In the genomic region with DNA sequence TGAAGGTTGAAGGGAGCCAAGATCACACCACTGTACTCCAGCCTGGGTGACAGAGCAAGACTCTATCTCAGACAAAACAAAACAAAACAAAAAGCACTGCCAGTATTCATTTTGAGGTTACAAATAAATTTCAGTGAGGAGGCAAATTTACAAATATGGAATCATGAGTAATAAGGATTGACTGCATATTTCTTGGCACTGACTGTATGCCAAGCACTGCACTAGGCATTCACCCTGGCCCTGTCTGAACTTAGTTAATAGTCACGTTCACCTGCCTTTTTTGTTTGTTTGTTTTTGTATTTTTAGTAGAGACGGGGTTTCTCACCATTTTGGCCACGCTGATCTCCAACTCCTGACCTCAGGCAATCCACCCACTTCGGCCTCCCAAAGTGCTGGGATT, we compare ENCODE assay signal across 31 cellular contexts. TPM values are rescaled to one million over a fixed set of nuclear protein-coding genes. Genes with fewer than 3 reads are reported as not detected.
DNase-seq lines count a peak whose midpoint lies in the region; ATAC-seq and TF ChIP-seq lines count a peak whose summit lies in the region.
"Had no signal": no experiment of that assay in that cellular context is flagged by ENCODE, and none has a peak within 500 bp of the region (broad histone marks: within the 10 kb centered on the region; RNA-seq: fewer than 3 reads in every experiment).

No MANE protein-coding gene starts in this region.

- no peak for TF ChIP-seq EP300 in gastroesophageal sphincter (IDR thresholded peaks at IDR 0.05)
- TF ChIP-seq EP300 in suprapubic skin (IDR thresholded peaks at IDR 0.05): no peak

- ATAC-seq in gastroesophageal sphincter: no peak
- ATAC-seq in GM19467 (IDR thresholded peaks at IDR 0.05; ENCODE audit: unreplicated experiment): no peak
- ATAC-seq: activated T-helper 17 cell treated with anti-CD3 and anti-CD28 coated beads, Interleukin-2, amount 50 U/mL, for 72 hours; foreskin keratinocyte; left colon; upper lobe of right lung had no signal

- H3K4me3 ChIP-seq in adipocyte (ENCODE audit: low read length) (no peak overlapping the region), gastroesophageal sphincter (no peak overlapping the region), suprapubic skin (no peak overlapping the region)
- H3K4me3 ChIP-seq: BLaER1 treated with 17β-estradiol and CSF1 and Interleukin-3, amounts not matched to agents 10 nM and 100 nM; cardiac muscle cell; HAP-1; ovary; Peyer's patch; upper lobe of right lung had no signal

- H3K9me3 ChIP-seq in adipocyte (ENCODE audit: control insufficient read depth, low read length) (no peaks in the 10 kb centered on the region), gastroesophageal sphincter (no peaks in the 10 kb centered on the region), suprapubic skin (no peaks in the 10 kb centered on the region)
- H3K9me3 ChIP-seq: BLaER1 treated with 17β-estradiol and CSF1 and Interleukin-3, amounts not matched to agents 10 nM and 100 nM; HAP-1; ovary; Peyer's patch; upper lobe of right lung had no signal

- WGBS in gastroesophageal sphincter (ENCODE audit: low coverage in 1 of 2), 2 donors: 57 to 85% methylated on average over 3 to 4 of the region's 4 CpGs
- WGBS in suprapubic skin: 68% methylated on average over 4 of the region's 4 CpGs

- DNase-seq in LHCN-M2 (ENCODE audit: low read depth): peak; percentile 49
- peak; percentile 17 for DNase-seq in adipocyte (ENCODE audit: low read depth)
- no peak for DNase-seq in suprapubic skin (ENCODE audit: low spot score in 2 of 2)
- no peak for DNase-seq in NCI-H1436 treated with DMSO at 0.1 percent for 48 hours (lab: John Stamatoyannopoulos, UW)
- DNase-seq in stimulated activated CD4-positive, alpha-beta T cell treated with anti-CD3 and anti-CD28 coated beads, Interleukin-12 subunit alpha, Interleukin-12 subunit beta, amount 100 ng/mL, for 4 hours: no peak
- DNase-seq in head of caudate nucleus: no peak
- DNase-seq: activated CD4-positive, alpha-beta T cell treated with anti-CD3 and anti-CD28 coated beads for 4 hours; activated naive CD4-positive, alpha-beta T cell treated with anti-CD3 and anti-CD28 coated beads, Interleukin-2, amount 50 U/mL, for 16 hours; cortex of kidney; effector memory CD4-positive, alpha-beta T cell; erythroblast; foreskin keratinocyte; left colon; mesenchymal stem cell; NCI-H1436; NCI-H2081 treated with DMSO at 0.1 percent for 48 hours; NCI-H345; NCI-H69; ovary; Peyer's patch; stimulated activated CD4-positive, alpha-beta T cell treated with anti-CD3 and anti-CD28 coated beads, Interleukin-2, amount 100 ng/mL, for 48 hours; upper lobe of right lung had no signal

- no peak overlapping the region for H3K9ac ChIP-seq in adipocyte (ENCODE audit: low read length)
- H3K9ac ChIP-seq: BLaER1 treated with 17β-estradiol and CSF1 and Interleukin-3, amounts not matched to agents 10 nM and 100 nM; KMS-11 had no signal

- H3K36me3 ChIP-seq in adipocyte (ENCODE audit: control insufficient read depth, insufficient read depth, low read length, severe bottlenecking) (peaks cover 32% of the 10 kb centered on the region), gastroesophageal sphincter (peaks cover 0 to 44% of the 10 kb centered on the region in 2 donors), suprapubic skin (peaks cover 42% of the 10 kb centered on the region)
- H3K36me3 ChIP-seq: cardiac muscle cell, ovary had no signal

- H3K4me1 ChIP-seq in adipocyte (ENCODE audit: control insufficient read depth, insufficient read depth, low read length) (peaks cover 40% of the 10 kb centered on the region), gastroesophageal sphincter (peaks cover 3 to 81% (median 37%) of the 10 kb centered on the region in 3 donors), suprapubic skin (peaks cover 42% of the 10 kb centered on the region)

- H3K27ac ChIP-seq in gastroesophageal sphincter (peak overlapping the region; percentile 58 to 95 (median 85)), suprapubic skin (peak overlapping the region; percentile 59)
- H3K27ac ChIP-seq: BLaER1 treated with 17β-estradiol and CSF1 and Interleukin-3, amounts not matched to agents 10 nM and 100 nM; cardiac muscle cell; foreskin keratinocyte; KMS-11 had no signal

- H3K27me3 ChIP-seq in adipocyte (replicated peaks; ENCODE audit: control insufficient read depth, insufficient read depth, low read length) (no peaks in the 10 kb centered on the region), gastroesophageal sphincter (no peaks in the 10 kb centered on the region), suprapubic skin (no peaks in the 10 kb centered on the region)
- H3K27me3 ChIP-seq: BLaER1 treated with 17β-estradiol and CSF1 and Interleukin-3, amounts not matched to agents 10 nM and 100 nM; cardiac muscle cell; foreskin keratinocyte; ovary; Peyer's patch; upper lobe of right lung had no signal

- TF ChIP-seq CTCF in gastroesophageal sphincter (IDR thresholded peaks at IDR 0.05) (no peak), suprapubic skin (IDR thresholded peaks at IDR 0.05) (no peak)

- no peak for TF ChIP-seq POLR2A in gastroesophageal sphincter (IDR thresholded peaks at IDR 0.05)
- TF ChIP-seq POLR2A in suprapubic skin (IDR thresholded peaks at IDR 0.05): no peak

- intact Hi-C loops in head of caudate nucleus (cut with DNase I): no loop called here

RNA-seq across cellular contexts. Expression of a gene that starts 5.1 kb away (rescaled TPM):
- total RNA-seq in LHCN-M2 (2014; rRNA removed): 7.1 and 8.3 TPM in 2 replicates
- polyA plus RNA-seq in LHCN-M2 (2012): 7.5 TPM
- 100 to 1,000 TPM; 126 to 170 (median 143) TPM for total RNA-seq in gastroesophageal sphincter
- 100 to 1,000 TPM in 3 of 4 donors, 10 to 100 TPM in 1; 96.2 to 211 (median 200) TPM for total RNA-seq in suprapubic skin

RNA-seq across cellular contexts. Expression of a gene that starts 12.9 kb away (rescaled TPM):
- total RNA-seq in LHCN-M2 (2014; rRNA removed) (under 0.01 TPM in 1 of 2 replicates, not detected in the other), gastroesophageal sphincter (under 1 TPM in 2 of 4 donors, not detected in 2; 0.13 to 0.15 TPM), suprapubic skin (1 to 10 TPM; 1.0 to 4.0 (median 1.6) TPM)
- not detected for polyA plus RNA-seq in LHCN-M2 (2012)
- total RNA-seq: G401 had no signal
- polyA plus RNA-seq: cardiac muscle cell had no signal

RNA-seq across cellular contexts. Expression of a gene that starts 47.8 kb away (rescaled TPM):
- total RNA-seq in LHCN-M2 (2014; rRNA removed) (not detected in 2 replicates), gastroesophageal sphincter (not detected), suprapubic skin (not detected)
- not detected for polyA plus RNA-seq in LHCN-M2 (2012)
- total RNA-seq: activated T-helper 17 cell treated with anti-CD3 and anti-CD28 coated beads, Interleukin-2, amount 50 U/mL, for 72 hours; cardiac muscle cell; foreskin keratinocyte; G401 had no signal
- polyA plus RNA-seq: cardiac muscle cell, foreskin keratinocyte, neural cell had no signal

Comparison
In these comparisons a context has a peak if more than half of its experiments do, and no peak if none do; other contexts are left out.
1. DNase-seq: peak in LHCN-M2 (single experiment) and adipocyte (single experiment); none in suprapubic skin (0 of 2), NCI-H1436 treated with DMSO at 0.1 percent for 48 hours (single experiment), stimulated activated CD4-positive, alpha-beta T cell treated with anti-CD3 and anti-CD28 coated beads, Interleukin-12 subunit alpha, Interleukin-12 subunit beta, amount 100 ng/mL, for 4 hours (single experiment) and head of caudate nucleus (0 of 42).
2. RNA of a gene that starts 5.1 kb away (total RNA-seq): 96.2 to 211 TPM in suprapubic skin and 126 to 170 TPM in gastroesophageal sphincter; 7.1 to 8.3 TPM in LHCN-M2; every median in the first group is over 10 times any median in the second.